8 cellular contexts compared by ENCODE assay signal in genomic region chr1:27154469-27154990, GRCh38. TPM values are rescaled to one million over a fixed set of nuclear protein-coding genes. Genes with fewer than 3 reads are reported as not detected.
A peak's percentile ranks its signal among the peaks of the same experiment; 100 is the strongest.
DNase-seq lines count a peak whose midpoint lies in the region; ATAC-seq and TF ChIP-seq lines count a peak whose summit lies in the region.

No MANE protein-coding gene starts in this region.

- H3K9ac ChIP-seq in DND-41 (ENCODE audit: low read depth, low read length) (peak overlapping the region; percentile 65), Loucy (ENCODE audit: low read depth, low read length, poor library complexity, severe bottlenecking) (peak overlapping the region; percentile 93)

- H3K4me1 ChIP-seq in DND-41 (ENCODE audit: insufficient read depth, low read length): peaks cover 42% of the 10 kb centered on the region
- H3K4me1 ChIP-seq in Loucy (ENCODE audit: insufficient read depth, low read length, poor library complexity, severe bottlenecking): peaks cover 53% of the 10 kb centered on the region

- peak overlapping the region; percentile 64 for H2AFZ ChIP-seq in DND-41 (ENCODE audit: low read depth, low read length)
- 0 out of 2 replicates have a peak overlapping the region, but pooled peaks have one; percentile 10 for H2AFZ ChIP-seq in Loucy (ENCODE audit: low read length)

- H3K27me3 ChIP-seq in DND-41 (ENCODE audit: insufficient read depth, low read length, poor library complexity) (no peaks in the 10 kb centered on the region), Loucy (ENCODE audit: insufficient read depth, low read length, poor library complexity, severe bottlenecking) (no peaks in the 10 kb centered on the region)

- no peaks in the 10 kb centered on the region for H3K9me2 ChIP-seq in Loucy (replicated peaks; ENCODE audit: low read depth, low read length)

- H3K9me3 Mint-ChIP-seq in effector memory CD8-positive, alpha-beta T cell: no peaks in the 10 kb centered on the region
- H3K9me3 Mint-ChIP-seq in neural crest cell: no peaks in the 10 kb centered on the region

- peaks cover 20% of the 10 kb centered on the region for H3K36me3 Mint-ChIP-seq in effector memory CD8-positive, alpha-beta T cell (ENCODE audit: insufficient read depth)
- no peaks in the 10 kb centered on the region for H3K36me3 Mint-ChIP-seq in neural crest cell (ENCODE audit: low read depth)

- peak overlapping the region; percentile 89 to 90 for H3K4me3 Mint-ChIP-seq in effector memory CD8-positive, alpha-beta T cell
- H3K4me3 Mint-ChIP-seq in neural crest cell: peak overlapping the region; percentile 89

- H4K20me1 ChIP-seq in DND-41 (ENCODE audit: insufficient read depth, low read length) (peaks cover 8% of the 10 kb centered on the region; the same call in 1 of the 2 replicates), Loucy (ENCODE audit: insufficient read depth, low read length, poor library complexity, severe bottlenecking) (peaks cover 27% of the 10 kb centered on the region)

- H3K4me1 Mint-ChIP-seq in effector memory CD8-positive, alpha-beta T cell (ENCODE audit: low read depth in 2 of 2): peaks cover 45 to 48% of the 10 kb centered on the region in 2 donors
- H3K4me1 Mint-ChIP-seq in neural crest cell: peaks cover 44% of the 10 kb centered on the region

- no peaks in the 10 kb centered on the region for H3K9me3 ChIP-seq in DND-41 (ENCODE audit: insufficient read depth, low read length, severe bottlenecking)
- no peaks in the 10 kb centered on the region for H3K9me3 ChIP-seq in Loucy (ENCODE audit: insufficient read depth, low read depth, low read length)

- ATAC-seq in DND-41 (ENCODE audit: insufficient read depth, low read depth) (no peak; the same call in 2 of the 3 replicates), GM18909 (IDR thresholded peaks at IDR 0.05; ENCODE audit: poor library complexity, unreplicated experiment) (no peak)
- ATAC-seq in effector memory CD8-positive, alpha-beta T cell (replicated peaks): no peak

- H3K4me2 ChIP-seq in DND-41 (ENCODE audit: insufficient read depth, low read length) (peak overlapping the region; percentile 69), Loucy (ENCODE audit: low read depth, low read length, poor library complexity, severe bottlenecking) (peak overlapping the region; percentile 99)

- H3K36me3 ChIP-seq in DND-41 (ENCODE audit: insufficient read depth, low read length) (no peaks in the 10 kb centered on the region), Loucy (ENCODE audit: insufficient read depth, low read length) (no peaks in the 10 kb centered on the region)

- no peaks in the 10 kb centered on the region for H3K27me3 Mint-ChIP-seq in effector memory CD8-positive, alpha-beta T cell
- H3K27me3 Mint-ChIP-seq in neural crest cell (ENCODE audit: low read depth): no peaks in the 10 kb centered on the region

- peak overlapping the region; percentile 58 for H3K27ac ChIP-seq in DND-41 (ENCODE audit: low read length)

- H3K27ac Mint-ChIP-seq in effector memory CD8-positive, alpha-beta T cell: peak overlapping the region; percentile 97 to 100
- peak overlapping the region; percentile 8 for H3K27ac Mint-ChIP-seq in neural crest cell (ENCODE audit: unreplicated experiment)

- H3K4me3 ChIP-seq in DND-41 (ENCODE audit: low read depth in 1 of 2, low read length in 2 of 2) (peak overlapping the region; percentile 28 to 60; a peak in 3 of 4 replicates), Loucy (ENCODE audit: low read length, poor library complexity, severe bottlenecking) (peak overlapping the region; percentile 99)

- DNase-seq in DND-41: no peak
- peak in 1 of 3 experiments; percentile 2 for DNase-seq in effector memory CD8-positive, alpha-beta T cell
- no peak for DNase-seq in neural crest cell (ENCODE audit: low read depth, low spot score)
- no peak for DNase-seq in NK-92 treated with Interleukin-12 subunit alpha and Interleukin-12 subunit beta, amount 100 ng/mL, for 24 hours (lab: John Stamatoyannopoulos, UW)
- no peak for DNase-seq in SHP77 treated with DMSO at 0.1 percent for 48 hours (lab: John Stamatoyannopoulos, UW)
- DNase-seq in putamen (ENCODE audit: low spot score): no peak

- H3K79me2 ChIP-seq in DND-41 (ENCODE audit: insufficient read depth, low read length) (peaks cover 45% of the 10 kb centered on the region), Loucy (ENCODE audit: insufficient read depth, low read length) (peaks cover 51% of the 10 kb centered on the region)

- TF ChIP-seq CTCF in DND-41 (IDR thresholded peaks at IDR 0.05; ENCODE audit: borderline replicate concordance, extremely low read depth, low read length, poor library complexity, severe bottlenecking) (no peak), Loucy (conservative IDR thresholded peaks at IDR 0.05; ENCODE audit: low read length) (no peak), neural crest cell (conservative IDR thresholded peaks at IDR 0.05) (no peak)

- H3F3A ChIP-seq in Loucy (ENCODE audit: low read depth): no peaks in the 10 kb centered on the region

RNA-seq across cellular contexts. Expression of gene SLC9A1, which starts 0.4 kb away (rescaled TPM):
- total RNA-seq in neural crest cell: 24.2 and 27.1 TPM in 2 replicates
